ENCODE assay signal across 8 cellular contexts in genomic region chr3:197950661-197951029, GRCh38. TPM values are rescaled to one million over a fixed set of nuclear protein-coding genes. Genes with fewer than 3 reads are reported as not detected.
A peak's percentile ranks its signal among the peaks of the same experiment; 100 is the strongest.
DNase-seq lines count a peak whose midpoint lies in the region; ATAC-seq and TF ChIP-seq lines count a peak whose summit lies in the region.

No MANE protein-coding gene starts in this region.

- no peaks in the 10 kb centered on the region for H3K9me3 Mint-ChIP-seq in activated CD8-positive, alpha-beta T cell treated with anti-CD3 and anti-CD28 coated beads for 36 hours
- H3K9me3 Mint-ChIP-seq in stimulated activated naive B cell treated with anti-CD40 and anti-IgM and Interleukin-4, amounts not matched to agents 10 μg/mL and 1 μg/mL and 100 μg/mL, for 72 hours: no peaks in the 10 kb centered on the region

- H3K4me3 Mint-ChIP-seq in activated CD8-positive, alpha-beta T cell treated with anti-CD3 and anti-CD28 coated beads for 36 hours: peak overlapping the region; percentile 95
- peak overlapping the region; percentile 96 to 97 for H3K4me3 Mint-ChIP-seq in stimulated activated naive B cell treated with anti-CD40 and anti-IgM and Interleukin-4, amounts not matched to agents 10 μg/mL and 1 μg/mL and 100 μg/mL, for 72 hours

- H3K36me3 ChIP-seq in iPS-15b (ENCODE audit: control insufficient read depth, insufficient read depth, low read length): peaks cover 42% of the 10 kb centered on the region

- intact Hi-C loops in activated CD8-positive, alpha-beta T cell treated with anti-CD3 and anti-CD28 coated beads for 36 hours (cut with micrococcal nuclease): loop anchor here (1.0 kb wide), 1 partner anchor 9 kb away; a partner anchor contains a TSS

- DNase-seq in DMS 273 (lab: John Stamatoyannopoulos, UW; ENCODE audit: unreplicated experiment) (peak; percentile 57), DMS 273 treated with DMSO at 0.1 percent for 48 hours (lab: John Stamatoyannopoulos, UW) (no peak), ureter (ENCODE audit: low spot score) (no peak), NCI-H2107 treated with DMSO at 0.1 percent for 48 hours (lab: John Stamatoyannopoulos, UW; ENCODE audit: unreplicated experiment) (no peak), HPDE6-E6E7 (ENCODE audit: extremely low spot score) (no peak)
- no peak for DNase-seq in activated CD8-positive, alpha-beta T cell treated with anti-CD3 and anti-CD28 coated beads for 36 hours
- no peak for DNase-seq in stimulated activated naive B cell treated with anti-CD40 and anti-IgM and Interleukin-4, amounts not matched to agents 10 μg/mL and 1 μg/mL and 100 μg/mL, for 72 hours

- H3K36me3 Mint-ChIP-seq in activated CD8-positive, alpha-beta T cell treated with anti-CD3 and anti-CD28 coated beads for 36 hours (ENCODE audit: low read depth): peaks cover 52% of the 10 kb centered on the region
- H3K36me3 Mint-ChIP-seq in stimulated activated naive B cell treated with anti-CD40 and anti-IgM and Interleukin-4, amounts not matched to agents 10 μg/mL and 1 μg/mL and 100 μg/mL, for 72 hours: peaks cover 41 to 53% of the 10 kb centered on the region in 2 donors

- CTCF ChIA-PET in activated CD8-positive, alpha-beta T cell treated with anti-CD3 and anti-CD28 coated beads for 36 hours (lab: Charles Lee): interaction anchor here (0.6 to 1.1 kb wide), 3 partner anchors 9 to 197 kb away, joined by 3 to 4 read pairs (median 3); no protein-coding TSS in a partner anchor

- H3K4me1 ChIP-seq in iPS-15b (ENCODE audit: control insufficient read depth, insufficient read depth, low read length): peaks cover 2% of the 10 kb centered on the region

- H3K27me3 Mint-ChIP-seq in activated CD8-positive, alpha-beta T cell treated with anti-CD3 and anti-CD28 coated beads for 36 hours: no peaks in the 10 kb centered on the region
- H3K27me3 Mint-ChIP-seq in stimulated activated naive B cell treated with anti-CD40 and anti-IgM and Interleukin-4, amounts not matched to agents 10 μg/mL and 1 μg/mL and 100 μg/mL, for 72 hours: no peaks in the 10 kb centered on the region

- no peak for TF ChIP-seq CTCF in activated CD8-positive, alpha-beta T cell treated with anti-CD3 and anti-CD28 coated beads for 36 hours (IDR thresholded peaks at IDR 0.05)

- H3K4me1 Mint-ChIP-seq in activated CD8-positive, alpha-beta T cell treated with anti-CD3 and anti-CD28 coated beads for 36 hours (ENCODE audit: low read depth): peaks cover 34% of the 10 kb centered on the region
- H3K4me1 Mint-ChIP-seq in stimulated activated naive B cell treated with anti-CD40 and anti-IgM and Interleukin-4, amounts not matched to agents 10 μg/mL and 1 μg/mL and 100 μg/mL, for 72 hours: peaks cover 18 to 54% of the 10 kb centered on the region in 2 donors

- H3K27me3 ChIP-seq in iPS-15b (ENCODE audit: control insufficient read depth, insufficient read depth, low read length): no peaks in the 10 kb centered on the region

- H3K4me3 ChIP-seq in iPS-15b (ENCODE audit: low read depth, low read length): peak overlapping the region; percentile 82

- H3K9me3 ChIP-seq in iPS-15b (ENCODE audit: control insufficient read depth, insufficient read depth, low read length): no peaks in the 10 kb centered on the region

- peak overlapping the region; percentile 92 for H3K9ac ChIP-seq in iPS-15b (ENCODE audit: low read depth, low read length)

- ATAC-seq in activated CD8-positive, alpha-beta T cell treated with anti-CD3 and anti-CD28 coated beads for 36 hours: no peak
- ATAC-seq in stimulated activated naive B cell treated with anti-CD40 and anti-IgM and Interleukin-4, amounts not matched to agents 10 μg/mL and 1 μg/mL and 100 μg/mL, for 72 hours (replicated peaks): no peak

- peak overlapping the region; percentile 99 for H3K27ac Mint-ChIP-seq in activated CD8-positive, alpha-beta T cell treated with anti-CD3 and anti-CD28 coated beads for 36 hours
- H3K27ac Mint-ChIP-seq in stimulated activated naive B cell treated with anti-CD40 and anti-IgM and Interleukin-4, amounts not matched to agents 10 μg/mL and 1 μg/mL and 100 μg/mL, for 72 hours: peak overlapping the region; percentile 100

- POLR2A ChIA-PET in activated CD8-positive, alpha-beta T cell treated with anti-CD3 and anti-CD28 coated beads for 36 hours (lab: Charles Lee): interaction anchor here (0.6 to 3.3 kb wide), 9 partner anchors 8 to 663 kb away, joined by 3 to 14 read pairs (median 4); no protein-coding TSS in a partner anchor

RNA-seq across cellular contexts. Expression of gene RPL35A, which starts 0.7 kb away (rescaled TPM):
- total RNA-seq in activated CD8-positive, alpha-beta T cell treated with anti-CD3 and anti-CD28 coated beads for 36 hours: 1,000 to 10,000 TPM; 1,685 to 1,707 TPM
- total RNA-seq in ureter: 1,104 TPM

RNA-seq across cellular contexts. Expression of gene LMLN, which starts 9.4 kb away (rescaled TPM):
- 10 to 100 TPM in 1 of 2 experiments, 1 to 10 TPM in 1; 6.3 to 10.4 TPM for total RNA-seq in activated CD8-positive, alpha-beta T cell treated with anti-CD3 and anti-CD28 coated beads for 36 hours
- total RNA-seq in ureter: 11.2 TPM
